In genomic region chr12:43957732-43958131, GRCh38 we compare ENCODE assay signal across 8 cellular contexts.
DNase-seq lines count a peak whose midpoint lies in the region; ATAC-seq and FAIRE-seq lines count a peak whose summit lies in the region.

No MANE protein-coding gene starts in this region.

- FAIRE-seq in HTR-8/SVneo (lab: Jason Lieb, UNC) (no peak), endometrium (lab: Jason Lieb, UNC) (peak; percentile 8)

- peak; percentile 95 for ATAC-seq in GM21737 (IDR thresholded peaks at IDR 0.05; ENCODE audit: unreplicated experiment)

- DNase-seq in stimulated activated CD4-positive, alpha-beta T cell treated with anti-CD3 and anti-CD28 coated beads, Interleukin-15, amount 100 ng/mL, for 24 hours: peak; percentile 2
- no peak for DNase-seq in stimulated activated CD4-positive, alpha-beta T cell treated with anti-CD3 and anti-CD28 coated beads, Interleukin-2, amount 100 ng/mL, for 24 hours
- DNase-seq in HTR-8/SVneo (ENCODE audit: insufficient read length, low spot score): peak; percentile 12
- DNase-seq in RPMI7951 (ENCODE audit: low read depth): peak; percentile 49
- peak; percentile 21 for DNase-seq in middle frontal gyrus (ENCODE audit: extremely low spot score, low spot score)
- no peak for DNase-seq in GF-D8 (lab: John Stamatoyannopoulos, UW)

Comparison
In these comparisons a context has a peak if more than half of its experiments do, and no peak if none do; other contexts are left out.
1. DNase-seq: peak in stimulated activated CD4-positive, alpha-beta T cell treated with anti-CD3 and anti-CD28 coated beads, Interleukin-15, amount 100 ng/mL, for 24 hours (single experiment), HTR-8/SVneo (single experiment), RPMI7951 (single experiment) and middle frontal gyrus (single experiment); none in stimulated activated CD4-positive, alpha-beta T cell treated with anti-CD3 and anti-CD28 coated beads, Interleukin-2, amount 100 ng/mL, for 24 hours (0 of 2) and GF-D8 (single experiment).